Comparison of ENCODE assay signal across 11 cellular contexts in genomic region chr16:23026777-23027362, GRCh38.
A peak's percentile ranks its signal among the peaks of the same experiment; 100 is the strongest.
DNase-seq lines count a peak whose midpoint lies in the region; ATAC-seq and TF ChIP-seq lines count a peak whose summit lies in the region.
"Had no signal": no experiment of that assay in that cellular context is flagged by ENCODE, and none has a peak within 500 bp of the region (broad histone marks: within the 10 kb centered on the region; RNA-seq: fewer than 3 reads in every experiment).

No MANE protein-coding gene starts in this region.

- H3K4me3 Mint-ChIP-seq in activated CD8-positive, alpha-beta T cell treated with anti-CD3 and anti-CD28 coated beads for 36 hours = no peak overlapping the region
- H3K4me3 Mint-ChIP-seq in activated CD8-positive, alpha-beta T cell treated with anti-CD3 and anti-CD28 coated beads, Interleukin-2, amount 10 ng/mL, durations not matched to agents 7 days and 5 days = no peak overlapping the region
- H3K4me3 Mint-ChIP-seq in activated T-helper 1 cell treated with anti-CD3 and anti-CD28 coated beads, Interleukin-12 subunit alpha, Interleukin-12 subunit beta, Interleukin-2, Interleukin-4 antibody, amounts not matched to agents 30 ng/mL and 10 ng/mL and 1 ng/mL, durations not matched to agents 14 hours and 24 hours and 36 hours = no peak overlapping the region

- POLR2A ChIA-PET in activated CD8-positive, alpha-beta T cell treated with anti-CD3 and anti-CD28 coated beads for 36 hours (lab: Charles Lee) = no interaction called here
- POLR2A ChIA-PET in activated CD8-positive, alpha-beta T cell treated with anti-CD3 and anti-CD28 coated beads, Interleukin-2, amount 10 ng/mL, durations not matched to agents 7 days and 5 days (lab: Charles Lee) = no interaction called here

- H3K27me3 Mint-ChIP-seq in activated CD8-positive, alpha-beta T cell treated with anti-CD3 and anti-CD28 coated beads for 36 hours = peaks cover 16% of the 10 kb centered on the region
- H3K27me3 Mint-ChIP-seq in activated CD8-positive, alpha-beta T cell treated with anti-CD3 and anti-CD28 coated beads, Interleukin-2, amount 10 ng/mL, durations not matched to agents 7 days and 5 days (ENCODE audit: low read depth) = no peaks in the 10 kb centered on the region
- H3K27me3 Mint-ChIP-seq in activated T-helper 1 cell treated with anti-CD3 and anti-CD28 coated beads, Interleukin-12 subunit alpha, Interleukin-12 subunit beta, Interleukin-2, Interleukin-4 antibody, amounts not matched to agents 30 ng/mL and 10 ng/mL and 1 ng/mL, durations not matched to agents 14 hours and 24 hours and 36 hours (ENCODE audit: insufficient read depth) = no peaks in the 10 kb centered on the region

- peak; percentile 12 for DNase-seq in activated CD8-positive, alpha-beta T cell treated with anti-CD3 and anti-CD28 coated beads for 36 hours
- no peak for DNase-seq in activated CD8-positive, alpha-beta T cell treated with anti-CD3 and anti-CD28 coated beads, Interleukin-2, amount 10 ng/mL, durations not matched to agents 7 days and 5 days
- DNase-seq in RPMI8226 (peak; percentile 38), fibroblast of villous mesenchyme (ENCODE audit: low read depth) (peak; percentile 20), smooth muscle cell of the brain vasculature (ENCODE audit: low read depth, low spot score) (peak; percentile 1), cardiac septum (ENCODE audit: low spot score) (no peak), stomach (no peak)
- no peak for DNase-seq in activated T-helper 1 cell treated with anti-CD3 and anti-CD28 coated beads, Interleukin-12 subunit alpha, Interleukin-12 subunit beta, Interleukin-2, Interleukin-4 antibody, amounts not matched to agents 30 ng/mL and 10 ng/mL and 1 ng/mL, durations not matched to agents 14 hours and 24 hours and 36 hours (ENCODE audit: low spot score)
- DNase-seq: activated CD4-positive, alpha-beta T cell treated with anti-CD3 and anti-CD28 coated beads, Interleukin-2, amount 50 U/mL, for 4 hours; central memory CD4-positive, alpha-beta T cell had no signal

- H3K27me3 ChIP-seq in stomach = peaks cover 0 to 33% (median 6%) of the 10 kb centered on the region in 3 donors

- TF ChIP-seq EP300 in stomach (IDR thresholded peaks at IDR 0.05) = no peak

- no peaks in the 10 kb centered on the region for H3K36me3 ChIP-seq in stomach

- TF ChIP-seq CTCF in activated CD8-positive, alpha-beta T cell treated with anti-CD3 and anti-CD28 coated beads for 36 hours (IDR thresholded peaks at IDR 0.05) = no peak
- TF ChIP-seq CTCF in fibroblast of villous mesenchyme (IDR thresholded peaks at IDR 0.05; ENCODE audit: insufficient read depth, low read depth, low read length) = no peak
- TF ChIP-seq CTCF in stomach (IDR thresholded peaks at IDR 0.05) = no peak

- intact Hi-C loops in activated CD8-positive, alpha-beta T cell treated with anti-CD3 and anti-CD28 coated beads for 36 hours (cut with micrococcal nuclease) = no loop called here
- intact Hi-C loops in cardiac septum (cut with DNase I) = no loop called here
- intact Hi-C loops in activated T-helper 1 cell treated with anti-CD3 and anti-CD28 coated beads, Interleukin-12 subunit alpha, Interleukin-12 subunit beta, Interleukin-2, Interleukin-4 antibody, amounts not matched to agents 30 ng/mL and 10 ng/mL and 1 ng/mL, durations not matched to agents 14 hours and 24 hours and 36 hours (cut with micrococcal nuclease) = no loop called here
- intact Hi-C loops in stomach (cut with DNase I; ENCODE audit: low total_unique reads) = no loop called here

- CTCF ChIA-PET in activated CD8-positive, alpha-beta T cell treated with anti-CD3 and anti-CD28 coated beads for 36 hours (lab: Charles Lee) = no interaction called here
- CTCF ChIA-PET in activated CD8-positive, alpha-beta T cell treated with anti-CD3 and anti-CD28 coated beads, Interleukin-2, amount 10 ng/mL, durations not matched to agents 7 days and 5 days (lab: Charles Lee) = no interaction called here

- H3K4me1 ChIP-seq in stomach = no peaks in the 10 kb centered on the region

- H3K36me3 Mint-ChIP-seq in activated CD8-positive, alpha-beta T cell treated with anti-CD3 and anti-CD28 coated beads for 36 hours (ENCODE audit: low read depth) = no peaks in the 10 kb centered on the region
- no peaks in the 10 kb centered on the region for H3K36me3 Mint-ChIP-seq in activated CD8-positive, alpha-beta T cell treated with anti-CD3 and anti-CD28 coated beads, Interleukin-2, amount 10 ng/mL, durations not matched to agents 7 days and 5 days (ENCODE audit: low read depth)
- no peaks in the 10 kb centered on the region for H3K36me3 Mint-ChIP-seq in activated T-helper 1 cell treated with anti-CD3 and anti-CD28 coated beads, Interleukin-12 subunit alpha, Interleukin-12 subunit beta, Interleukin-2, Interleukin-4 antibody, amounts not matched to agents 30 ng/mL and 10 ng/mL and 1 ng/mL, durations not matched to agents 14 hours and 24 hours and 36 hours (ENCODE audit: low read depth)

- ATAC-seq in activated CD8-positive, alpha-beta T cell treated with anti-CD3 and anti-CD28 coated beads for 36 hours = no peak
- no peak for ATAC-seq in activated CD8-positive, alpha-beta T cell treated with anti-CD3 and anti-CD28 coated beads, Interleukin-2, amount 10 ng/mL, durations not matched to agents 7 days and 5 days
- ATAC-seq: sciatic nerve had no signal

- H3K4me3 ChIP-seq in fibroblast of villous mesenchyme (ENCODE audit: low read depth, low read length) (no peak overlapping the region), stomach (no peak overlapping the region)

- no peak overlapping the region for H3K27ac Mint-ChIP-seq in activated CD8-positive, alpha-beta T cell treated with anti-CD3 and anti-CD28 coated beads for 36 hours
- no peak overlapping the region for H3K27ac Mint-ChIP-seq in activated CD8-positive, alpha-beta T cell treated with anti-CD3 and anti-CD28 coated beads, Interleukin-2, amount 10 ng/mL, durations not matched to agents 7 days and 5 days
- no peak overlapping the region for H3K27ac Mint-ChIP-seq in activated T-helper 1 cell treated with anti-CD3 and anti-CD28 coated beads, Interleukin-12 subunit alpha, Interleukin-12 subunit beta, Interleukin-2, Interleukin-4 antibody, amounts not matched to agents 30 ng/mL and 10 ng/mL and 1 ng/mL, durations not matched to agents 14 hours and 24 hours and 36 hours

- no peak for TF ChIP-seq POLR2A in stomach (IDR thresholded peaks at IDR 0.05)

- no peak overlapping the region for H3K27ac ChIP-seq in stomach

- no peaks in the 10 kb centered on the region for H3K9me3 Mint-ChIP-seq in activated CD8-positive, alpha-beta T cell treated with anti-CD3 and anti-CD28 coated beads for 36 hours
- no peaks in the 10 kb centered on the region for H3K9me3 Mint-ChIP-seq in activated CD8-positive, alpha-beta T cell treated with anti-CD3 and anti-CD28 coated beads, Interleukin-2, amount 10 ng/mL, durations not matched to agents 7 days and 5 days (ENCODE audit: insufficient read depth)
- H3K9me3 Mint-ChIP-seq in activated T-helper 1 cell treated with anti-CD3 and anti-CD28 coated beads, Interleukin-12 subunit alpha, Interleukin-12 subunit beta, Interleukin-2, Interleukin-4 antibody, amounts not matched to agents 30 ng/mL and 10 ng/mL and 1 ng/mL, durations not matched to agents 14 hours and 24 hours and 36 hours = no peaks in the 10 kb centered on the region

- WGBS in stomach, 5 donors = 21 to 33% (median 26%) methylated on average over 4 of the region's 4 CpGs

- H3K9me3 ChIP-seq in stomach = no peaks in the 10 kb centered on the region

- no peaks in the 10 kb centered on the region for H3K4me1 Mint-ChIP-seq in activated CD8-positive, alpha-beta T cell treated with anti-CD3 and anti-CD28 coated beads for 36 hours (ENCODE audit: low read depth)
- H3K4me1 Mint-ChIP-seq in activated CD8-positive, alpha-beta T cell treated with anti-CD3 and anti-CD28 coated beads, Interleukin-2, amount 10 ng/mL, durations not matched to agents 7 days and 5 days (ENCODE audit: low read depth) = no peaks in the 10 kb centered on the region
- no peaks in the 10 kb centered on the region for H3K4me1 Mint-ChIP-seq in activated T-helper 1 cell treated with anti-CD3 and anti-CD28 coated beads, Interleukin-12 subunit alpha, Interleukin-12 subunit beta, Interleukin-2, Interleukin-4 antibody, amounts not matched to agents 30 ng/mL and 10 ng/mL and 1 ng/mL, durations not matched to agents 14 hours and 24 hours and 36 hours (ENCODE audit: low read depth)

Comparison
In these comparisons a context has a peak if more than half of its experiments do, and no peak if none do; other contexts are left out.
1. DNase-seq: peak in activated CD8-positive, alpha-beta T cell treated with anti-CD3 and anti-CD28 coated beads for 36 hours (single experiment), RPMI8226 (single experiment), fibroblast of villous mesenchyme (single experiment) and smooth muscle cell of the brain vasculature (single experiment); none in activated CD8-positive, alpha-beta T cell treated with anti-CD3 and anti-CD28 coated beads, Interleukin-2, amount 10 ng/mL, durations not matched to agents 7 days and 5 days (single experiment), cardiac septum (single experiment), activated T-helper 1 cell treated with anti-CD3 and anti-CD28 coated beads, Interleukin-12 subunit alpha, Interleukin-12 subunit beta, Interleukin-2, Interleukin-4 antibody, amounts not matched to agents 30 ng/mL and 10 ng/mL and 1 ng/mL, durations not matched to agents 14 hours and 24 hours and 36 hours (single experiment) and stomach (single experiment).